14 cellular contexts compared by ENCODE assay signal in genomic region chr5:142540774-142541466, GRCh38.
A peak's percentile ranks its signal among the peaks of the same experiment; 100 is the strongest.
DNase-seq lines count a peak whose midpoint lies in the region; ATAC-seq and TF ChIP-seq lines count a peak whose summit lies in the region.
"Had no signal": no experiment of that assay in that cellular context is flagged by ENCODE, and none has a peak within 500 bp of the region (broad histone marks: within the 10 kb centered on the region; RNA-seq: fewer than 3 reads in every experiment).

No MANE protein-coding gene starts in this region.

- DNase-seq in HFF-Myc (ENCODE audit: extremely low read depth, low read depth) = peak; percentile 71
- DNase-seq in choroid plexus epithelial cell (ENCODE audit: low read depth) = peak; percentile 68
- DNase-seq in suprapubic skin (ENCODE audit: low spot score in 2 of 2) = no peak
- no peak for DNase-seq in T-helper 17 cell
- no peak for DNase-seq in left lobe of liver (ENCODE audit: low spot score)
- no peak for DNase-seq in T-helper 1 cell
- DNase-seq in HAP-1 (ENCODE audit: low spot score in 2 of 2) = no peak
- DNase-seq: NCI-H1436 treated with DMSO at 0.1 percent for 48 hours; PC-3; stimulated activated CD4-positive, alpha-beta T cell treated with anti-CD3 and anti-CD28 coated beads, Interleukin-1b, Interleukin-23, amount 100 ng/mL, for 48 hours; stimulated activated naive CD8-positive, alpha-beta T cell treated with anti-CD3 and anti-CD28 coated beads, Interleukin-15, Interleukin-2, amounts not matched to agents 100 U/mL and 50 U/mL, for 24 hours had no signal

- peaks cover 2% of the 10 kb centered on the region for H3K4me1 Mint-ChIP-seq in T-helper 17 cell

- no peaks in the 10 kb centered on the region for H3K36me3 Mint-ChIP-seq in T-helper 17 cell (ENCODE audit: low read depth)

- peaks cover 12% of the 10 kb centered on the region for H3K4me1 ChIP-seq in suprapubic skin
- H3K4me1 ChIP-seq in HAP-1 = no peaks in the 10 kb centered on the region

- TF ChIP-seq EP300 in suprapubic skin (IDR thresholded peaks at IDR 0.05) = no peak

- ATAC-seq in T-helper 17 cell = no peak
- no peak for ATAC-seq in left lobe of liver
- ATAC-seq: PC-3; stimulated activated naive CD8-positive, alpha-beta T cell treated with anti-CD3 and anti-CD28 coated beads, Interleukin-15, Interleukin-2, amounts not matched to agents 100 U/mL and 50 U/mL, for 24 hours had no signal

- H3K27ac Mint-ChIP-seq in T-helper 17 cell = no peak overlapping the region
- H3K27ac Mint-ChIP-seq: dendritic cell treated with granulocyte-macrophage colony-stimulating factor and Interleukin-4, amounts not matched to agents 40 ng/mL and 50 ng/mL, for 4 days had no signal

- H3K9me3 ChIP-seq in suprapubic skin = no peaks in the 10 kb centered on the region
- no peaks in the 10 kb centered on the region for H3K9me3 ChIP-seq in T-helper 17 cell (ENCODE audit: control insufficient read depth, low read length, poor library complexity, severe bottlenecking)
- no peaks in the 10 kb centered on the region for H3K9me3 ChIP-seq in HAP-1

- no peaks in the 10 kb centered on the region for H3K36me3 ChIP-seq in suprapubic skin
- no peaks in the 10 kb centered on the region for H3K36me3 ChIP-seq in HAP-1 (replicated peaks)

- no peak for TF ChIP-seq CTCF in HFF-Myc (IDR thresholded peaks at IDR 0.05; ENCODE audit: low read depth, low read length, missing control alignments)
- TF ChIP-seq CTCF in choroid plexus epithelial cell (conservative IDR thresholded peaks at IDR 0.05; ENCODE audit: low read depth, low read length) = no peak
- no peak for TF ChIP-seq CTCF in suprapubic skin (IDR thresholded peaks at IDR 0.05)

- 55% methylated on average over 10 of the region's 10 CpGs for WGBS in suprapubic skin

- H3K27me3 ChIP-seq in layer of hippocampus (ENCODE audit: control insufficient read depth, insufficient read depth, low read length) (no peaks in the 10 kb centered on the region), suprapubic skin (no peaks in the 10 kb centered on the region), HAP-1 (ENCODE audit: low read depth) (peaks cover 10% of the 10 kb centered on the region)

- H3K4me3 ChIP-seq in HFF-Myc (replicated peaks; ENCODE audit: low read depth, low read length) (no peak overlapping the region), choroid plexus epithelial cell (ENCODE audit: low read depth, low read length) (no peak overlapping the region), suprapubic skin (no peak overlapping the region), HAP-1 (no peak overlapping the region)

- in situ Hi-C loops in HAP-1 (cut with MboI; ENCODE audit: low sequenced_read_pairs) = loop anchor here (25.0 kb wide), 1 partner anchor 554 kb away; no protein-coding TSS in a partner anchor

- peaks cover 9% of the 10 kb centered on the region for H3K27me3 Mint-ChIP-seq in T-helper 17 cell

- no peak overlapping the region for H3K4me3 Mint-ChIP-seq in T-helper 17 cell
- H3K4me3 Mint-ChIP-seq: dendritic cell treated with granulocyte-macrophage colony-stimulating factor and Interleukin-4, amounts not matched to agents 40 ng/mL and 50 ng/mL, for 4 days had no signal

- H3K27ac ChIP-seq in layer of hippocampus (ENCODE audit: low read depth, low read length) (peak overlapping the region; percentile 25), suprapubic skin (peak overlapping the region; percentile 57)
- H3K27ac ChIP-seq: VCaP had no signal

- TF ChIP-seq POLR2A in suprapubic skin (IDR thresholded peaks at IDR 0.05) = no peak

Comparison
In these comparisons a context has a peak if more than half of its experiments do, and no peak if none do; other contexts are left out.
1. DNase-seq: peak in HFF-Myc (single experiment) and choroid plexus epithelial cell (single experiment); none in suprapubic skin (0 of 2), T-helper 17 cell (0 of 3), left lobe of liver (single experiment), T-helper 1 cell (0 of 5) and HAP-1 (0 of 2).